ENCODE assay signal across 8 cellular contexts in the genomic region with DNA sequence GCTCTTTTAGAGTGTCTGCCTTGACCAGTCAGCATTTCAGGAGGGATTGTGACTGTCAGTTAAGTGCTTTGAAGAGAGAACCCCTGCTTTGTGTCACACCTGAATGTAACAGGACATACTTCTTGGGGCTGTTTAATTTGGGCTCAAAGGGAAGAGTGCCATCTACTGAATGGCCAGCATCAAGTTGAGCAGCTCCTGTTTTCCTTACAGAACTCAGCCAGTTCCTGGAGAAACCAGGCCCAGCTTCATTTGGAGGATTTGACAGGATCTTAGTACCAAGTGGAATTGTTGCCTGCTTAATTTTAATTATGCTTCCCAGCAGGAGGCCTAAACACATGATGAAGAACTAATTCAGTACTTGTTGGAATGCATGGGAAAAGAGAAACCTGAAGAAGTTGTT. TPM values are rescaled to one million over a fixed set of nuclear protein-coding genes. Genes with fewer than 3 reads are reported as not detected.
DNase-seq lines count a peak whose midpoint lies in the region; ATAC-seq and TF ChIP-seq lines count a peak whose summit lies in the region.

No MANE protein-coding gene starts in this region.

- H3K4me1 Mint-ChIP-seq in naive B cell: peaks cover 49 to 76% (median 64%) of the 10 kb centered on the region in 3 donors
- peaks cover 49% of the 10 kb centered on the region for H3K4me1 Mint-ChIP-seq in activated T-helper 2 cell treated with anti-CD3 and anti-CD28 coated beads, Interferon-gamma antibody, Interleukin-2, Interleukin-4, amounts not matched to agents 10 μg/mL and 5 μg/mL and 100 μg/mL, durations not matched to agents 14 hours and 24 hours and 36 hours (ENCODE audit: low read depth)

- peak overlapping the region in 2 of 8 donors; percentile 2 to 43 for H3K4me3 Mint-ChIP-seq in naive B cell
- no peak overlapping the region for H3K4me3 Mint-ChIP-seq in activated T-helper 2 cell treated with anti-CD3 and anti-CD28 coated beads, Interferon-gamma antibody, Interleukin-2, Interleukin-4, amounts not matched to agents 10 μg/mL and 5 μg/mL and 100 μg/mL, durations not matched to agents 14 hours and 24 hours and 36 hours (ENCODE audit: low read depth)

- DNase-seq in DMS53 (lab: John Stamatoyannopoulos, UW): peak; percentile 14
- peak; percentile 58 for DNase-seq in dermis blood vessel endothelial cell
- no peak for DNase-seq in naive B cell
- DNase-seq in activated T-helper 2 cell treated with anti-CD3 and anti-CD28 coated beads, Interferon-gamma antibody, Interleukin-2, Interleukin-4, amounts not matched to agents 10 μg/mL and 5 μg/mL and 100 μg/mL, durations not matched to agents 14 hours and 24 hours and 36 hours (ENCODE audit: low spot score): no peak
- no peak for DNase-seq in GM19238 (ENCODE audit: insufficient read length, low spot score)
- no peak for DNase-seq in cerebellar nuclear complex (lab: John Stamatoyannopoulos, UW)

- TF ChIP-seq CTCF in LNCAP (IDR thresholded peaks at IDR 0.05): peak; percentile 45

- H3K36me3 Mint-ChIP-seq in naive B cell: no peaks in the 10 kb centered on the region
- peaks cover 10% of the 10 kb centered on the region for H3K36me3 Mint-ChIP-seq in activated T-helper 2 cell treated with anti-CD3 and anti-CD28 coated beads, Interferon-gamma antibody, Interleukin-2, Interleukin-4, amounts not matched to agents 10 μg/mL and 5 μg/mL and 100 μg/mL, durations not matched to agents 14 hours and 24 hours and 36 hours (ENCODE audit: low read depth)

- H3K27me3 Mint-ChIP-seq in naive B cell: no peaks in the 10 kb centered on the region
- H3K27me3 Mint-ChIP-seq in activated T-helper 2 cell treated with anti-CD3 and anti-CD28 coated beads, Interferon-gamma antibody, Interleukin-2, Interleukin-4, amounts not matched to agents 10 μg/mL and 5 μg/mL and 100 μg/mL, durations not matched to agents 14 hours and 24 hours and 36 hours (ENCODE audit: low read depth): no peaks in the 10 kb centered on the region

- no peaks in the 10 kb centered on the region for H3K9me3 Mint-ChIP-seq in naive B cell
- no peaks in the 10 kb centered on the region for H3K9me3 Mint-ChIP-seq in activated T-helper 2 cell treated with anti-CD3 and anti-CD28 coated beads, Interferon-gamma antibody, Interleukin-2, Interleukin-4, amounts not matched to agents 10 μg/mL and 5 μg/mL and 100 μg/mL, durations not matched to agents 14 hours and 24 hours and 36 hours

- intact Hi-C loops in activated T-helper 2 cell treated with anti-CD3 and anti-CD28 coated beads, Interferon-gamma antibody, Interleukin-2, Interleukin-4, amounts not matched to agents 10 μg/mL and 5 μg/mL and 100 μg/mL, durations not matched to agents 14 hours and 24 hours and 36 hours (cut with micrococcal nuclease): no loop called here

- peak overlapping the region in 4 of 6 donors; percentile 2 to 52 (median 24) for H3K27ac Mint-ChIP-seq in naive B cell
- no peak overlapping the region for H3K27ac Mint-ChIP-seq in activated T-helper 2 cell treated with anti-CD3 and anti-CD28 coated beads, Interferon-gamma antibody, Interleukin-2, Interleukin-4, amounts not matched to agents 10 μg/mL and 5 μg/mL and 100 μg/mL, durations not matched to agents 14 hours and 24 hours and 36 hours

- ATAC-seq in naive B cell (ENCODE audit: low read depth in 2 of 2): peak in 1 of 2 donors; percentile 41
- ATAC-seq in GM21723 (IDR thresholded peaks at IDR 0.05; ENCODE audit: unreplicated experiment): no peak

RNA-seq across cellular contexts. Expression of a gene that starts 8.3 kb away (rescaled TPM):
- total RNA-seq in dermis blood vessel endothelial cell: 401 and 433 TPM in 2 replicates
- 100 to 1,000 TPM; 322 to 394 (median 366) TPM for polyA plus RNA-seq in naive B cell (ENCODE audit: low read depth in 6 of 6)
- total RNA-seq in activated T-helper 2 cell treated with anti-CD3 and anti-CD28 coated beads, Interferon-gamma antibody, Interleukin-2, Interleukin-4, amounts not matched to agents 10 μg/mL and 5 μg/mL and 100 μg/mL, durations not matched to agents 14 hours and 24 hours and 36 hours: 37.8 and 47.4 TPM in 2 replicates

Comparison
In these comparisons a context has a peak if more than half of its experiments do, and no peak if none do; other contexts are left out.
1. DNase-seq: peak in DMS53 (single experiment) and dermis blood vessel endothelial cell (single experiment); none in naive B cell (single experiment), activated T-helper 2 cell treated with anti-CD3 and anti-CD28 coated beads, Interferon-gamma antibody, Interleukin-2, Interleukin-4, amounts not matched to agents 10 μg/mL and 5 μg/mL and 100 μg/mL, durations not matched to agents 14 hours and 24 hours and 36 hours (single experiment), GM19238 (single experiment) and cerebellar nuclear complex (0 of 2).